In genomic region chr19:38394488-38394887, GRCh38 we compare ENCODE assay signal across 10 cellular contexts. TPM values are rescaled to one million over a fixed set of nuclear protein-coding genes. Genes with fewer than 3 reads are reported as not detected.
DNase-seq lines count a peak whose midpoint lies in the region; ATAC-seq, FAIRE-seq and TF ChIP-seq lines count a peak whose summit lies in the region.
"Had no signal": no experiment of that assay in that cellular context is flagged by ENCODE, and none has a peak within 500 bp of the region (broad histone marks: within the 10 kb centered on the region; RNA-seq: fewer than 3 reads in every experiment).

No MANE protein-coding gene starts in this region.

- H3K4me1 ChIP-seq in small intestine (ENCODE audit: control insufficient read depth in 2 of 2, insufficient read depth in 1 of 2, low read depth in 1 of 2, low read length in 1 of 2) = no peaks in the 10 kb centered on the region

- no peak for TF ChIP-seq CTCF in GM10248 (IDR thresholded peaks at IDR 0.05; ENCODE audit: control extremely low read depth, extremely low read depth, low read depth, missing control alignments)

- H3K9me3 ChIP-seq in small intestine (ENCODE audit: control insufficient read depth, low read depth) = no peaks in the 10 kb centered on the region

- no peaks in the 10 kb centered on the region for H3K36me3 Mint-ChIP-seq in activated CD4-positive, alpha-beta T cell treated with anti-CD3 and anti-CD28 coated beads, Interleukin-2, amount 10 ng/mL, durations not matched to agents 7 days and 5 days (ENCODE audit: low read depth)

- no peak overlapping the region for H3K4me3 ChIP-seq in small intestine (ENCODE audit: low read depth in 1 of 2, low read length in 2 of 2)

- POLR2A ChIA-PET in GM10248 (lab: Yijun Ruan, JAX) = interaction anchor here (0.6 to 1.2 kb wide), 2 partner anchors 20 to 60 kb away, joined by 3 to 4 read pairs; partner anchors contain the start of gene PSMD8
- POLR2A ChIA-PET in activated CD4-positive, alpha-beta T cell treated with anti-CD3 and anti-CD28 coated beads, Interleukin-2, amount 10 ng/mL, durations not matched to agents 7 days and 5 days (lab: Charles Lee) = interaction anchor here (0.6 kb wide), 2 partner anchors 8 to 36 kb away, joined by 3 to 4 read pairs; partner anchors contain the start of gene FAM98C

- H3K27ac ChIP-seq in small intestine (ENCODE audit: low read depth in 1 of 2, low read length in 1 of 2) = no peak overlapping the region

- H3K27ac Mint-ChIP-seq in activated CD4-positive, alpha-beta T cell treated with anti-CD3 and anti-CD28 coated beads, Interleukin-2, amount 10 ng/mL, durations not matched to agents 7 days and 5 days = peak overlapping the region; percentile 83

- 6% methylated on average over 30 of the region's 30 CpGs for WGBS in small intestine, 3 donors

- H3K4me3 Mint-ChIP-seq in activated CD4-positive, alpha-beta T cell treated with anti-CD3 and anti-CD28 coated beads, Interleukin-2, amount 10 ng/mL, durations not matched to agents 7 days and 5 days = peak overlapping the region; percentile 69

- H3K27me3 Mint-ChIP-seq in activated CD4-positive, alpha-beta T cell treated with anti-CD3 and anti-CD28 coated beads, Interleukin-2, amount 10 ng/mL, durations not matched to agents 7 days and 5 days = peaks cover 28% of the 10 kb centered on the region

- peaks cover 2 to 12% of the 10 kb centered on the region in 2 donors for H3K27me3 ChIP-seq in small intestine (ENCODE audit: control insufficient read depth in 2 of 2, insufficient read depth in 2 of 2, low read length in 2 of 2)

- no peak for FAIRE-seq in small intestine (lab: Jason Lieb, UNC)

- H3K4me1 Mint-ChIP-seq in activated CD4-positive, alpha-beta T cell treated with anti-CD3 and anti-CD28 coated beads, Interleukin-2, amount 10 ng/mL, durations not matched to agents 7 days and 5 days = peaks cover 20% of the 10 kb centered on the region

- DNase-seq in GM10248 (ENCODE audit: extremely low spot score) (peak; percentile 59), small intestine (peak; percentile 38), NCI-H1436 (lab: John Stamatoyannopoulos, UW) (no peak), NCI-H2227 (lab: John Stamatoyannopoulos, UW; ENCODE audit: unreplicated experiment) (no peak)
- peak; percentile 71 for DNase-seq in activated CD4-positive, alpha-beta T cell treated with anti-CD3 and anti-CD28 coated beads, Interleukin-2, amount 10 ng/mL, durations not matched to agents 7 days and 5 days
- peak; percentile 44 for DNase-seq in effector CD4-positive, alpha-beta T cell

- no peaks in the 10 kb centered on the region for H3K36me3 ChIP-seq in small intestine (ENCODE audit: control insufficient read depth in 2 of 2, insufficient read depth in 2 of 2, low read length in 2 of 2)

- CTCF ChIA-PET in GM10248 (lab: Yijun Ruan, JAX) = interaction anchor here (0.9 to 3.7 kb wide), 2 partner anchors 8 to 536 kb away, joined by 3 to 32 read pairs; partner anchors contain the start of genes FAM98C, MRPS12 and SARS2
- CTCF ChIA-PET in activated CD4-positive, alpha-beta T cell treated with anti-CD3 and anti-CD28 coated beads, Interleukin-2, amount 10 ng/mL, durations not matched to agents 7 days and 5 days (lab: Charles Lee) = interaction anchor here (1.0 to 5.6 kb wide), 4 partner anchors 9 to 537 kb away, joined by 3 to 40 read pairs (median 3); partner anchors contain the start of gene FAM98C

- no peaks in the 10 kb centered on the region for H3K9me3 Mint-ChIP-seq in activated CD4-positive, alpha-beta T cell treated with anti-CD3 and anti-CD28 coated beads, Interleukin-2, amount 10 ng/mL, durations not matched to agents 7 days and 5 days

- no peak for ATAC-seq in HG03457 (IDR thresholded peaks at IDR 0.05; ENCODE audit: unreplicated experiment)
- no peak for ATAC-seq in HG02840 (IDR thresholded peaks at IDR 0.05; ENCODE audit: low FRiP score, unreplicated experiment)

RNA-seq across cellular contexts. Expression of gene SPRED3, which starts 6.0 kb away (rescaled TPM):
- 1 to 10 TPM; 1.2 to 1.8 TPM for total RNA-seq in activated CD4-positive, alpha-beta T cell treated with anti-CD3 and anti-CD28 coated beads, Interleukin-2, amount 10 ng/mL, durations not matched to agents 7 days and 5 days
- 1 to 10 TPM in 2 of 3 donors, under 1 TPM in 1; 0.85 to 2.7 (median 2.5) TPM for polyA plus RNA-seq in small intestine

RNA-seq across cellular contexts. Expression of gene GGN, which starts 6.7 kb away (rescaled TPM):
- total RNA-seq in activated CD4-positive, alpha-beta T cell treated with anti-CD3 and anti-CD28 coated beads, Interleukin-2, amount 10 ng/mL, durations not matched to agents 7 days and 5 days = not detected
- polyA plus RNA-seq in small intestine = 10 to 100 TPM in 2 of 3 donors, 1 to 10 TPM in 1; 1.7 to 16.1 (median 14.6) TPM
- total RNA-seq: Daoy had no signal

RNA-seq across cellular contexts. Expression of gene FAM98C, which starts 8.4 kb away (rescaled TPM):
- 10 to 100 TPM; 27.5 to 37.2 TPM for total RNA-seq in activated CD4-positive, alpha-beta T cell treated with anti-CD3 and anti-CD28 coated beads, Interleukin-2, amount 10 ng/mL, durations not matched to agents 7 days and 5 days
- 10 to 100 TPM; 23.6 to 47.2 (median 46.5) TPM for polyA plus RNA-seq in small intestine

RNA-seq across cellular contexts. Expression of gene PSMD8, which starts 20.1 kb away (rescaled TPM):
- 100 to 1,000 TPM; 178 to 186 TPM for total RNA-seq in activated CD4-positive, alpha-beta T cell treated with anti-CD3 and anti-CD28 coated beads, Interleukin-2, amount 10 ng/mL, durations not matched to agents 7 days and 5 days
- 100 to 1,000 TPM; 147 to 182 (median 149) TPM for polyA plus RNA-seq in small intestine

RNA-seq across cellular contexts. Expression of gene RASGRP4, which starts 31.5 kb away (rescaled TPM):
- 1 to 10 TPM; 2.6 to 3.8 TPM for total RNA-seq in activated CD4-positive, alpha-beta T cell treated with anti-CD3 and anti-CD28 coated beads, Interleukin-2, amount 10 ng/mL, durations not matched to agents 7 days and 5 days
- under 1 TPM; 0.22 to 0.87 (median 0.81) TPM for polyA plus RNA-seq in small intestine
- total RNA-seq: Daoy, pulmonary artery endothelial cell had no signal

Comparison
In these comparisons a context has a peak if more than half of its experiments do, and no peak if none do; other contexts are left out.
1. DNase-seq: peak in GM10248 (single experiment), activated CD4-positive, alpha-beta T cell treated with anti-CD3 and anti-CD28 coated beads, Interleukin-2, amount 10 ng/mL, durations not matched to agents 7 days and 5 days (single experiment), effector CD4-positive, alpha-beta T cell (single experiment) and small intestine (single experiment); none in NCI-H1436 (single experiment) and NCI-H2227 (single experiment).